1 cellular context compared by ENCODE assay signal in genomic region chr16:30474684-30475083, GRCh38.
TF ChIP-seq lines count a peak whose summit lies in the region.

No MANE protein-coding gene starts in this region.

TF ChIP-seq in GM23338, 12 proteins besides CTCF, POLR2A, EP300 and RAD21:
- TF ChIP-seq EZH2 (IDR thresholded peaks at IDR 0.05; ENCODE audit: low read depth, unreplicated experiment), result no peak
- TF ChIP-seq ZNF331 (CRISPR knock-in tag; IDR thresholded peaks at IDR 0.05; ENCODE audit: low read depth), result no peak
- no peak for TF ChIP-seq POLR2AphosphoS5 (IDR thresholded peaks at IDR 0.05; ENCODE audit: low read depth)
- no peak for TF ChIP-seq NANOG (IDR thresholded peaks at IDR 0.05; ENCODE audit: borderline replicate concordance)
- no peak for TF ChIP-seq CREB1 (CRISPR knock-in tag; IDR thresholded peaks at IDR 0.05; ENCODE audit: low read depth)
- no peak for TF ChIP-seq ETS1 (IDR thresholded peaks at IDR 0.05)
TF ChIP-seq in GM23338: peak in this region for 0.
